10 cellular contexts compared by ENCODE assay signal in the genomic region with DNA sequence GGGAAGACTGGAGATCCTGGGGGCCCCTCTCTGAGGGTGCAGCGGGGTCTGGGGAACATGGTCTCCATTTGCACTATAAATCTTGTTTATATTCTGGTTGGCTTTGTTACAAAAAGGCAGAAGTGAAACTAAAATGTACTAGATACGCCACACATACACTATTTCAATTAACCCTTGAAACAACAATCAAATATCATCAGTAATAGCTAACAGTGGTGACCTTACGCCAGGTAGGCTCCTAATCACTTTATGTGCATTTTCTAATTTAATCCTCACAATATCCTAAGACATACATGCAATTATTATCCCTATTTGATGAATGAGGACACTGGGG. TPM values are rescaled to one million over a fixed set of nuclear protein-coding genes. Genes with fewer than 3 reads are reported as not detected.
A peak's percentile ranks its signal among the peaks of the same experiment; 100 is the strongest.
DNase-seq lines count a peak whose midpoint lies in the region; ATAC-seq, FAIRE-seq and TF ChIP-seq lines count a peak whose summit lies in the region.
"Had no signal": no experiment of that assay in that cellular context is flagged by ENCODE, and none has a peak within 500 bp of the region (broad histone marks: within the 10 kb centered on the region; RNA-seq: fewer than 3 reads in every experiment).

No MANE protein-coding gene starts in this region.

- no peaks in the 10 kb centered on the region for H3K36me3 ChIP-seq in DOHH2 (ENCODE audit: control insufficient read depth, low read length)
- H3K36me3 ChIP-seq: thoracic aorta had no signal

- ATAC-seq in GM21381 (IDR thresholded peaks at IDR 0.05; ENCODE audit: unreplicated experiment): peak; percentile 53

- H3K4me1 ChIP-seq in DOHH2 (ENCODE audit: control insufficient read depth, low read length): peaks cover 34% of the 10 kb centered on the region

- H3K4me3 ChIP-seq in DOHH2 (ENCODE audit: low read length) (peak overlapping the region; percentile 63), lower leg skin (ENCODE audit: low read depth, poor library complexity, severe bottlenecking) (no peak overlapping the region)
- H3K4me3 ChIP-seq: thoracic aorta had no signal

- no peak for FAIRE-seq in GM12892 (lab: Jason Lieb, UNC)

- no peaks in the 10 kb centered on the region for H3K27me3 Mint-ChIP-seq in IgD-negative memory B cell
- H3K27me3 Mint-ChIP-seq in immature natural killer cell (ENCODE audit: low read depth in 3 of 3): peaks cover 0 to 5% (median 3%) of the 10 kb centered on the region in 3 donors
- H3K27me3 Mint-ChIP-seq: brain had no signal

- H3K9me2 ChIP-seq in DOHH2 (replicated peaks; ENCODE audit: control insufficient read depth, low read length): no peaks in the 10 kb centered on the region

- peak overlapping the region; percentile 42 for H3K27ac ChIP-seq in DOHH2 (ENCODE audit: low read depth, low read length)
- H3K27ac ChIP-seq: thoracic aorta had no signal

- H3K9me3 ChIP-seq in DOHH2 (ENCODE audit: control insufficient read depth, insufficient read depth, low read length): no peaks in the 10 kb centered on the region
- H3K9me3 ChIP-seq: thoracic aorta had no signal

- H4K20me1 ChIP-seq in DOHH2 (ENCODE audit: control insufficient read depth, insufficient read depth, low read depth, low read length): no peaks in the 10 kb centered on the region

- H3K27ac Mint-ChIP-seq in IgD-negative memory B cell (peak overlapping the region; percentile 87 to 100 (median 99)), immature natural killer cell (peak overlapping the region in 3 of 6 donors; percentile 9 to 72 (median 37))

- 57 to 59% methylated on average over 3 of the region's 3 CpGs for WGBS in lower leg skin, 2 donors

- no peaks in the 10 kb centered on the region for H3F3A ChIP-seq in DOHH2 (ENCODE audit: control insufficient read depth, insufficient read depth)

- H3K4me3 Mint-ChIP-seq in IgD-negative memory B cell: peak overlapping the region; percentile 78 to 96 (median 90)
- peak overlapping the region; percentile 44 to 75 (median 70) for H3K4me3 Mint-ChIP-seq in immature natural killer cell
- H3K4me3 Mint-ChIP-seq: brain had no signal

- H3K27me3 ChIP-seq in DOHH2 (ENCODE audit: control insufficient read depth, low read length): no peaks in the 10 kb centered on the region

- TF ChIP-seq CTCF in DOHH2 (IDR thresholded peaks at IDR 0.05; ENCODE audit: low read depth, low read length, poor library complexity, severe bottlenecking) (no peak), lower leg skin (IDR thresholded peaks at IDR 0.05) (no peak)

- intact Hi-C loops in lower leg skin (cut with DNase I; ENCODE audit: low total_unique reads): no loop called here

- peak overlapping the region; percentile 81 for H3K4me2 ChIP-seq in DOHH2 (ENCODE audit: low read length)

- no peaks in the 10 kb centered on the region for H3K79me2 ChIP-seq in DOHH2 (ENCODE audit: control insufficient read depth, low read length)

- TF ChIP-seq POLR2A in lower leg skin (IDR thresholded peaks at IDR 0.05) (no peak), GM12892 (IDR thresholded peaks at IDR 0.05; ENCODE audit: low read depth, low read length) (no peak)

- H3K36me3 Mint-ChIP-seq in IgD-negative memory B cell (peaks cover 11% of the 10 kb centered on the region), immature natural killer cell (no peaks in the 10 kb centered on the region)

- H3K9me3 Mint-ChIP-seq in IgD-negative memory B cell (peaks cover 0 to 1% (median 0%) of the 10 kb centered on the region in 3 donors), immature natural killer cell (peaks cover 0 to 1% (median 0%) of the 10 kb centered on the region in 6 donors)

- no peak for DNase-seq in immature natural killer cell
- DNase-seq in lower leg skin (ENCODE audit: low spot score in 2 of 2): no peak
- no peak for DNase-seq in cerebellar nuclear complex (lab: John Stamatoyannopoulos, UW)
- no peak for DNase-seq in GM12892 (ENCODE audit: insufficient read length)
- no peak for DNase-seq in EL

- H3K4me1 Mint-ChIP-seq in IgD-negative memory B cell: peaks cover 64 to 71% (median 68%) of the 10 kb centered on the region in 3 donors
- peaks cover 19 to 22% of the 10 kb centered on the region in 2 donors for H3K4me1 Mint-ChIP-seq in immature natural killer cell

RNA-seq across cellular contexts. Expression of a gene that starts 35.1 kb away (rescaled TPM):
- polyA plus RNA-seq in IgD-negative memory B cell (59.4 TPM), immature natural killer cell (1 to 10 TPM in 1 of 3 donors, under 1 TPM in 2; 0.21 to 1.1 (median 0.22) TPM)
- total RNA-seq in lower leg skin: 10 to 100 TPM in 1 of 4 donors, 1 to 10 TPM in 3; 5.7 to 13.0 (median 7.3) TPM
- polyA plus RNA-seq in GM12892 (2012; ENCODE audit: missing spikeins): 0.36 TPM

Comparison
In these comparisons a context has a peak if more than half of its experiments do, and no peak if none do; other contexts are left out.
1. RNA of a gene that starts 35.1 kb away (polyA plus RNA-seq): 59.4 TPM in IgD-negative memory B cell (single experiment); 0.21 to 1.1 TPM in immature natural killer cell; every median in the first group is over 10 times any median in the second.